In genomic region chr9:78574354-78575036, GRCh38 we compare ENCODE assay signal across 27 cellular contexts.
DNase-seq lines count a peak whose midpoint lies in the region; TF ChIP-seq lines count a peak whose summit lies in the region.
"Had no signal": no experiment of that assay in that cellular context is flagged by ENCODE, and none has a peak within 500 bp of the region (broad histone marks: within the 10 kb centered on the region; RNA-seq: fewer than 3 reads in every experiment).

No MANE protein-coding gene starts in this region.

- H3K9ac ChIP-seq in SK-N-MC (ENCODE audit: insufficient read length), result no peak overlapping the region
- peak overlapping the region; percentile 7 for H3K9ac ChIP-seq in skeletal muscle satellite cell (ENCODE audit: low read depth, low read length)

- H3K9me3 ChIP-seq in SK-N-MC (ENCODE audit: low read depth, low read length), result no peaks in the 10 kb centered on the region
- H3K9me3 ChIP-seq in skeletal muscle satellite cell (replicated peaks; ENCODE audit: low read length), result no peaks in the 10 kb centered on the region
- no peaks in the 10 kb centered on the region for H3K9me3 ChIP-seq in transverse colon
- H3K9me3 ChIP-seq: Caco-2, gastroesophageal sphincter, MG63, right atrium auricular region, tibial nerve had no signal

- H3K27me3 ChIP-seq in skeletal muscle satellite cell (ENCODE audit: control insufficient read depth, insufficient read depth, low read length) (no peaks in the 10 kb centered on the region), transverse colon (no peaks in the 10 kb centered on the region)
- H3K27me3 ChIP-seq: gastroesophageal sphincter, MG63, right atrium auricular region had no signal

- H3K27ac ChIP-seq in SK-N-MC (no peak overlapping the region), transverse colon (no peak overlapping the region)
- H3K27ac ChIP-seq: 22Rv1, gastroesophageal sphincter, right atrium auricular region, tibial nerve had no signal

- no peak for TF ChIP-seq EP300 in transverse colon (IDR thresholded peaks at IDR 0.05; ENCODE audit: low read depth)

- H3K4me3 ChIP-seq in SK-N-MC (no peak overlapping the region), skeletal muscle satellite cell (ENCODE audit: low read length) (peak overlapping the region; percentile 0), transverse colon (no peak overlapping the region)
- H3K4me3 ChIP-seq: gastroesophageal sphincter, lung, MG63, right atrium auricular region, tibial nerve had no signal

- intact Hi-C loops in transverse colon (cut with DNase I; ENCODE audit: low total_unique reads), result no loop called here

- peaks cover 13% of the 10 kb centered on the region for H3K4me1 ChIP-seq in skeletal muscle satellite cell (ENCODE audit: control insufficient read depth, insufficient read depth, low read length)
- no peaks in the 10 kb centered on the region for H3K4me1 ChIP-seq in transverse colon
- H3K4me1 ChIP-seq: Caco-2, gastroesophageal sphincter, right atrium auricular region, tibial nerve had no signal

- peak overlapping the region; percentile 16 for H3K4me2 ChIP-seq in skeletal muscle satellite cell (ENCODE audit: low read length)

- peak; percentile 11 for DNase-seq in NCI-H1092 treated with DMSO at 0.1 percent for 48 hours (lab: John Stamatoyannopoulos, UW)
- no peak for DNase-seq in NCI-H1092 (lab: John Stamatoyannopoulos, UW)
- DNase-seq in SK-N-MC (ENCODE audit: low read depth, low spot score), result peak; percentile 8
- DNase-seq in fibroblast of gingiva (ENCODE audit: low read depth), result peak; percentile 70
- DNase-seq in KBM-7, result no peak
- DNase-seq in transverse colon, result no peak
- no peak for DNase-seq in OCI-M2 (lab: John Stamatoyannopoulos, UW; ENCODE audit: unreplicated experiment)
- DNase-seq: activated CD4-positive, alpha-beta T cell treated with anti-CD3 and anti-CD28 coated beads for 1 hour; activated CD8-positive, alpha-beta T cell treated with anti-CD3 and anti-CD28 coated beads, Interleukin-2, amount 10 ng/mL, durations not matched to agents 7 days and 5 days; activated naive CD4-positive, alpha-beta T cell; Caco-2; caudate nucleus; DMS79 treated with DMSO at 0.1 percent for 48 hours; erythroblast; MG63; NCI-H1436; occipital lobe; PC-3; SHP77 treated with DMSO at 0.1 percent for 48 hours; stimulated activated naive CD8-positive, alpha-beta T cell treated with anti-CD3 and anti-CD28 coated beads, Interleukin-15, amount 100 ng/mL, for 72 hours; T-cell had no signal

- WGBS in transverse colon (ENCODE audit: low coverage in 1 of 2), 2 donors, result 73 to 85% methylated on average over 7 of the region's 7 CpGs

- no peaks in the 10 kb centered on the region for H3K36me3 ChIP-seq in SK-N-MC (ENCODE audit: insufficient read depth, low read length)
- no peaks in the 10 kb centered on the region for H3K36me3 ChIP-seq in skeletal muscle satellite cell (ENCODE audit: insufficient read depth, low read length)
- H3K36me3 ChIP-seq in transverse colon, result no peaks in the 10 kb centered on the region
- H3K36me3 ChIP-seq: gastroesophageal sphincter, MG63, right atrium auricular region, tibial nerve had no signal

- in situ Hi-C loops in KBM-7 (cut with MboI; ENCODE audit: low pct_unique_long_range_greater_than_20kb, low sequenced_read_pairs), result no loop called here
- in situ Hi-C loops in transverse colon (cut with MboI; ENCODE audit: low pct_ligation_motif_present in 1 of 4, low pct_unique_long_range_greater_than_20kb in 1 of 4, low sequenced_read_pairs in 3 of 4), result no loop called here

- TF ChIP-seq CTCF in transverse colon (IDR thresholded peaks at IDR 0.05), result no peak

- TF ChIP-seq POLR2A in transverse colon (IDR thresholded peaks at IDR 0.05), result no peak

Comparison
In these comparisons a context has a peak if more than half of its experiments do, and no peak if none do; other contexts are left out.
1. DNase-seq: peak in NCI-H1092 treated with DMSO at 0.1 percent for 48 hours (single experiment), SK-N-MC (single experiment) and fibroblast of gingiva (single experiment); none in NCI-H1092 (single experiment), KBM-7 (single experiment), transverse colon (single experiment) and OCI-M2 (single experiment).